Comparison of ENCODE assay signal across 18 cellular contexts in genomic region chr10:73551515-73551914, GRCh38.
"Had no signal": no experiment of that assay in that cellular context is flagged by ENCODE, and none has a peak within 500 bp of the region (broad histone marks: within the 10 kb centered on the region; RNA-seq: fewer than 3 reads in every experiment).

No MANE protein-coding gene starts in this region.

- ATAC-seq: heart right ventricle; left lobe of liver; naive thymus-derived CD4-positive, alpha-beta T cell; stimulated activated memory B cell treated with anti-CD40 and anti-IgM and Interleukin-4, amounts not matched to agents 10 μg/mL and 1 μg/mL and 100 μg/mL, for 72 hours had no signal

- H3K4me2 ChIP-seq: smooth muscle cell had no signal

- H3K36me3 ChIP-seq: heart right ventricle, neutrophil, right atrium auricular region, thoracic aorta had no signal

- H3K9me3 ChIP-seq: heart right ventricle, neutrophil, right atrium auricular region, thoracic aorta had no signal

- DNase-seq: effector CD4-positive, alpha-beta T cell; endodermal cell; erythroblast; foreskin melanocyte; heart right ventricle; hypothalamus; kidney glomerular epithelial cell; mammary epithelial cell; naive thymus-derived CD4-positive, alpha-beta T cell; nephron progenitor cell; posterior cingulate gyrus; stimulated activated CD4-positive, alpha-beta T cell treated with anti-CD3 and anti-CD28 coated beads, Interleukin-4, amount 100 ng/mL, for 1 hour had no signal

- H3K4me3 ChIP-seq: heart right ventricle, right atrium auricular region, smooth muscle cell, thoracic aorta had no signal

- H3K27me3 ChIP-seq: heart right ventricle, neutrophil, right atrium auricular region had no signal

- H3K27ac ChIP-seq: neutrophil, right atrium auricular region, thoracic aorta had no signal
